Comparison of ENCODE assay signal across 16 cellular contexts in the genomic region with DNA sequence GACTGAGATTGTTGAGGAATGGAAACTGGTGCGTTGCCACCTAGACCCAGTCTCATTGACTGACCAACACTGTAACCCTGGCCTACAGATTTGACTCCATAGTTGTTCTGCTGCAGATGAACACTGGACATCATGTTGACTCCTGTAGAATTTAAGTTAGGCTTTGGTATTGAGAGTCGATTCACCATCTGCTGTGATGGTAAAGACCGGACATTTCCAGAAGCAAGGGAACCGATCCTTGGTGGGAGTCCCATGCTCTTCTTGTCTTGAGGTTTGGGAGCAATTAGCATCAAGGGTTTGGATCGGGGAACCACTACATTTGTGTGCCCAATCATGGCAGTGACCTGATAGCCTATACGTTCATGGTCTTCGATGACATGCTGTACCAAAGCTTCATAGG. TPM values are rescaled to one million over a fixed set of nuclear protein-coding genes. Genes with fewer than 3 reads are reported as not detected.
DNase-seq lines count a peak whose midpoint lies in the region; ATAC-seq, FAIRE-seq and TF ChIP-seq lines count a peak whose summit lies in the region.
"Had no signal": no experiment of that assay in that cellular context is flagged by ENCODE, and none has a peak within 500 bp of the region (broad histone marks: within the 10 kb centered on the region; RNA-seq: fewer than 3 reads in every experiment).

No MANE protein-coding gene starts in this region.

- H3K27ac Mint-ChIP-seq in IgD-negative memory B cell: peak overlapping the region in 2 of 3 donors; percentile 54 to 83

- H3K4me1 Mint-ChIP-seq in IgD-negative memory B cell: peaks cover 12 to 21% (median 19%) of the 10 kb centered on the region in 3 donors

- TF ChIP-seq RAD21 in HepG2 (CRISPR knock-in tag; IDR thresholded peaks at IDR 0.05): no peak
- TF ChIP-seq RAD21 in K562 (CRISPR knock-in tag; conservative IDR thresholded peaks at IDR 0.05 in 1 of 2, IDR thresholded peaks at IDR 0.05 in 1 of 2): no peak

- H3K4me2 ChIP-seq in HepG2 (ENCODE audit: low read depth, low read length) (no peak overlapping the region), K562 (ENCODE audit: insufficient read depth, low read length) (no peak overlapping the region)

- BruUV-seq in HepG2 (replicated peaks; lab: Mats Ljungman, UMichigan) (no TSS peak), K562 (replicated peaks; lab: Mats Ljungman, UMichigan) (no TSS peak)

- H3K36me3 Mint-ChIP-seq in IgD-negative memory B cell: peaks cover 4% of the 10 kb centered on the region

- H4K20me1 ChIP-seq in HepG2 (ENCODE audit: insufficient read depth, low read length): peaks cover 3% of the 10 kb centered on the region; the same call in 1 of the 2 replicates
- peaks cover 6% of the 10 kb centered on the region; the same call in 1 of the 2 replicates for H4K20me1 ChIP-seq in K562 (replicated peaks; ENCODE audit: control insufficient read depth, insufficient read depth, low read length)

- no peaks in the 10 kb centered on the region for H3K27me3 Mint-ChIP-seq in IgD-negative memory B cell

- H3K79me2 ChIP-seq in HepG2 (ENCODE audit: insufficient read depth, low read length) (no peaks in the 10 kb centered on the region), K562 (ENCODE audit: control insufficient read depth, insufficient read depth, low read length) (peaks cover 11% of the 10 kb centered on the region; the same call in 1 of the 3 replicates)

- intact Hi-C loops in HepG2 (cut with micrococcal nuclease; ENCODE audit: unreplicated experiment) (loop anchor here (2.0 kb wide), 1 partner anchor 37 kb away; no protein-coding TSS in a partner anchor), right lobe of liver (cut with DNase I) (no loop called here), K562 (cut with micrococcal nuclease) (no loop called here)

- TF ChIP-seq CTCF in HepG2 (CRISPR knock-in tag; IDR thresholded peaks at IDR 0.05) (no peak), right lobe of liver (IDR thresholded peaks at IDR 0.05) (no peak), K562 (IDR thresholded peaks at IDR 0.05 in 2 of 3, conservative IDR thresholded peaks at IDR 0.05 in 1 of 3; ENCODE audit: insufficient read depth in 2 of 3, low read depth in 1 of 3, low read length in 3 of 3) (no peak)

- H2AFZ ChIP-seq in HepG2 (ENCODE audit: low read length) (no peak overlapping the region), K562 (ENCODE audit: low read depth, low read length) (no peak overlapping the region)

- H3K27ac ChIP-seq in HepG2 (ENCODE audit: extremely low read length, insufficient read depth, low read length): no peak overlapping the region
- no peak overlapping the region for H3K27ac ChIP-seq in right lobe of liver
- H3K27ac ChIP-seq in K562 (ENCODE audit: extremely low read depth, low read depth, low read length): no peak overlapping the region

- ATAC-seq in HepG2 (no peak), right lobe of liver (no peak), K562 (no peak), HG03196 (IDR thresholded peaks at IDR 0.05; ENCODE audit: unreplicated experiment) (no peak), GM18502 (IDR thresholded peaks at IDR 0.05; ENCODE audit: poor library complexity, unreplicated experiment) (no peak), HG03442 (IDR thresholded peaks at IDR 0.05; ENCODE audit: unreplicated experiment) (no peak)

- no peaks in the 10 kb centered on the region for H3K27me3 ChIP-seq in HepG2 (ENCODE audit: control insufficient read depth in 1 of 2, insufficient read depth in 2 of 2, low read length in 2 of 2)
- H3K27me3 ChIP-seq in right lobe of liver: no peaks in the 10 kb centered on the region
- no peaks in the 10 kb centered on the region for H3K27me3 ChIP-seq in K562 (ENCODE audit: control insufficient read depth in 2 of 2, insufficient read depth in 2 of 2, low read length in 2 of 2)

- no peaks in the 10 kb centered on the region for H3K9me1 ChIP-seq in K562 (ENCODE audit: control insufficient read depth, insufficient read depth, low read length)

- FAIRE-seq in HepG2 (lab: Jason Lieb, UNC): no peak
- no peak for FAIRE-seq in K562 (lab: Jason Lieb, UNC)

- H3K36me3 ChIP-seq in HepG2 (replicated peaks in 1 of 2; ENCODE audit: control insufficient read depth in 1 of 2, insufficient read depth in 2 of 2, low read length in 2 of 2): peaks cover 29 to 70% of the 10 kb centered on the region in 2 experiments
- H3K36me3 ChIP-seq in right lobe of liver: peaks cover 0 to 51% (median 15%) of the 10 kb centered on the region in 4 donors
- H3K36me3 ChIP-seq in K562 (ENCODE audit: control insufficient read depth, insufficient read depth, low read length): peaks cover 92% of the 10 kb centered on the region

- DNase-seq in HepG2 (ENCODE audit: low spot score): no peak
- no peak for DNase-seq in right lobe of liver
- no peak for DNase-seq in K562 (ENCODE audit: extremely low read depth in 1 of 4, low spot score in 3 of 4)
- DNase-seq in ureter (ENCODE audit: low spot score): peak; percentile 24
- DNase-seq: DMS53; GOT3; NCI-H1105 treated with DMSO at 0.1 percent for 48 hours; NCI-H1694 treated with DMSO at 0.1 percent for 48 hours; NCI-H446; NK-92 treated with Interleukin-12 subunit alpha and Interleukin-12 subunit beta, amount 100 ng/mL, for 24 hours; RPMI8226; SIG-M5 had no signal

- H3K4me1 ChIP-seq in HepG2 (ENCODE audit: insufficient read depth, low read length) (peaks cover 26% of the 10 kb centered on the region), right lobe of liver (peaks cover 0 to 11% (median 4%) of the 10 kb centered on the region in 4 donors), K562 (replicated peaks in 1 of 2; ENCODE audit: control insufficient read depth in 2 of 2, insufficient read depth in 2 of 2, low read length in 2 of 2) (no peaks in the 10 kb centered on the region)

- H3K4me3 Mint-ChIP-seq in IgD-negative memory B cell: no peak overlapping the region

- no peak overlapping the region for H3K4me3 ChIP-seq in HepG2 (replicated peaks in 1 of 3; ENCODE audit: insufficient read depth in 1 of 3, low read depth in 2 of 3, low read length in 3 of 3)
- no peak overlapping the region for H3K4me3 ChIP-seq in right lobe of liver
- no peak overlapping the region for H3K4me3 ChIP-seq in K562

- TF ChIP-seq POLR2A in HepG2 (IDR thresholded peaks at IDR 0.05; ENCODE audit: insufficient read depth in 1 of 2, low read depth in 2 of 2, low read length in 2 of 2): no peak
- no peak for TF ChIP-seq POLR2A in right lobe of liver (IDR thresholded peaks at IDR 0.05)
- TF ChIP-seq POLR2A in K562 (conservative IDR thresholded peaks at IDR 0.05): 0 out of 2 replicates have a peak, but pooled peaks have one; percentile 18

- POLR2A ChIA-PET in HepG2 (lab: Yijun Ruan, JAX): no interaction called here
- POLR2A ChIA-PET in K562 (lab: Yijun Ruan, JAX): interaction anchor here (0.5 to 0.9 kb wide), 2 partner anchors 10 to 792 kb away, joined by 3 read pairs; no protein-coding TSS in a partner anchor

- in situ Hi-C loops in HepG2 (cut with HindIII; ENCODE audit: extremely low pct_ligation_motif_present, low pct_unique_long_range_greater_than_20kb) (no loop called here), K562 (cut with MboI) (no loop called here)

- CTCF ChIA-PET in HepG2 (lab: Yijun Ruan, JAX; ENCODE audit: low intra/inter-chr PET ratio, low total read pairs) (no interaction called here), K562 (lab: Yijun Ruan, JAX; ENCODE audit: low intra/inter-chr PET ratio) (no interaction called here)

- H3K9ac ChIP-seq in HepG2 (ENCODE audit: insufficient read depth, low read depth, low read length) (no peak overlapping the region), K562 (ENCODE audit: insufficient read depth in 1 of 2, low read depth in 2 of 2, low read length in 2 of 2) (no peak overlapping the region)

- TF ChIP-seq EP300 in HepG2 (IDR thresholded peaks at IDR 0.05; ENCODE audit: low read depth in 2 of 2, low read length in 2 of 2): no peak
- TF ChIP-seq EP300 in HepG2 (CRISPR knock-in tag; IDR thresholded peaks at IDR 0.05; ENCODE audit: borderline replicate concordance): no peak
- TF ChIP-seq EP300 in K562 (IDR thresholded peaks at IDR 0.05; ENCODE audit: low read length): no peak

- WGBS in HepG2 (ENCODE audit: low lambda C conversion rate): 95% methylated on average over 7 of the region's 7 CpGs
- whole genome bisulfite sequencing in right lobe of liver (ENCODE audit: insufficient coverage, low coverage, low lambda C conversion rate, missing lambda C conversion rate): 96% methylated on average over 5 of the region's 7 CpGs
- WGBS in K562 (ENCODE audit: insufficient coverage, low coverage, missing lambda C conversion rate): 97% methylated on average over 7 of the region's 7 CpGs

- H3K9me3 Mint-ChIP-seq in IgD-negative memory B cell: no peaks in the 10 kb centered on the region

- no peaks in the 10 kb centered on the region for H3K9me3 ChIP-seq in HepG2 (ENCODE audit: low read length)
- no peaks in the 10 kb centered on the region for H3K9me3 ChIP-seq in right lobe of liver
- no peaks in the 10 kb centered on the region for H3K9me3 ChIP-seq in K562 (replicated peaks; ENCODE audit: control insufficient read depth, insufficient read depth, low read depth, low read length)

RNA-seq across cellular contexts. Expression of a gene that starts 37.6 kb away (rescaled TPM):
- total RNA-seq in HepG2 (2016; rRNA removed; fragmentation: Illumina TruSeq; extraction: Trizol) (21.5 and 60.7 TPM in 2 replicates), right lobe of liver (10 to 100 TPM; 19.8 to 25.9 (median 23.1) TPM), K562 (2014; rRNA removed) (17.8 and 18.7 TPM in 2 replicates), K562 (2014; rRNA removed; fragmentation: Illumina TruSeq; extraction: Trizol) (24.5 and 26.1 TPM in 2 replicates), K562 (2015; rRNA removed; fragmentation: Illumina TruSeq; extraction: Trizol) (20.7 and 25.0 TPM in 2 replicates), K562 (2021) (52.2 and 59.9 TPM in 2 replicates), ureter (127 TPM)
- total RNA-seq in HepG2 (2016; cell fraction: cytosol; rRNA removed; fragmentation: Illumina TruSeq; extraction: Trizol; ENCODE audit: low read depth): 3.6 and 4.4 TPM in 2 replicates
- 17.8 and 59.9 TPM in 2 replicates for total RNA-seq in HepG2 (2016; cell fraction: insoluble cytoplasmic fraction; rRNA removed; fragmentation: Illumina TruSeq; extraction: Trizol)
- total RNA-seq in HepG2 (2016; cell fraction: membrane; rRNA removed; fragmentation: Illumina TruSeq; extraction: Trizol): 20.1 and 20.5 TPM in 2 replicates
- 51.3 and 55.1 TPM in 2 replicates for total RNA-seq in HepG2 (2016; cell fraction: nucleus; rRNA removed; fragmentation: Illumina TruSeq; extraction: Trizol)
- polyA plus RNA-seq in HepG2 (2011; rRNA removed) (21.0 and 22.3 TPM in 2 replicates), IgD-negative memory B cell (10.3 TPM), K562 (2011; rRNA removed) (19.4 and 22.9 TPM in 2 replicates), K562 (2014; fragmentation: Illumina TruSeq; extraction: Trizol) (50.7 and 52.0 TPM in 2 replicates), K562 (2014; fragmentation: Nextera tagmentation; extraction: Ambion mirVana) (10 to 100 TPM; 25.3 to 40.0 TPM), K562 (2014; rRNA removed) (20.9 and 26.0 TPM in 2 replicates)
- polyA plus RNA-seq in HepG2 (2011; cell fraction: cytosol; rRNA removed): 11.3 and 19.3 TPM in 2 replicates
- 30.4 and 32.5 TPM in 2 replicates for polyA plus RNA-seq in HepG2 (2011; cell fraction: nucleus; rRNA removed)
- polyA plus RNA-seq in HepG2 (2012): 45.9 and 50.4 TPM in 2 replicates
- 2.9 and 3.3 TPM in 2 replicates for polyA plus RNA-seq in HepG2 (2016; cell fraction: cytosol; fragmentation: Illumina TruSeq; extraction: Trizol; ENCODE audit: low read depth)
- polyA plus RNA-seq in HepG2 (2016; cell fraction: insoluble cytoplasmic fraction; fragmentation: Illumina TruSeq; extraction: Trizol; ENCODE audit: low read depth): 57.9 and 63.1 TPM in 2 replicates
- 8.8 and 9.4 TPM in 2 replicates for polyA plus RNA-seq in HepG2 (2016; cell fraction: membrane; fragmentation: Illumina TruSeq; extraction: Trizol; ENCODE audit: low read depth)
- polyA plus RNA-seq in HepG2 (2016; cell fraction: nucleus; fragmentation: Illumina TruSeq; extraction: Trizol; ENCODE audit: insufficient read depth, low read depth): 78.5 and 79.2 TPM in 2 replicates
- polyA minus RNA-seq in HepG2 (2011; rRNA and poly(A)+ RNA removed; ENCODE audit: low replicate concordance): 22.3 and 32.8 TPM in 2 replicates
- polyA minus RNA-seq in HepG2 (2011; cell fraction: cytosol; rRNA and poly(A)+ RNA removed): 29.7 and 42.9 TPM in 2 replicates
- polyA minus RNA-seq in HepG2 (2011; cell fraction: nucleus; rRNA and poly(A)+ RNA removed): 74.0 and 91.4 TPM in 2 replicates
- 37.0 and 96.7 TPM in 2 replicates for total RNA-seq in K562 (2011; cell fraction: chromatin; rRNA removed; ENCODE audit: low replicate concordance)
- total RNA-seq in K562 (2011; cell fraction: nucleolus; rRNA removed): 22.0 and 32.6 TPM in 2 replicates
- total RNA-seq in K562 (2011; cell fraction: nucleoplasm; rRNA removed): 53.4 and 65.7 TPM in 2 replicates
- 8.7 and 15.8 TPM in 2 replicates for polyA plus RNA-seq in K562 (2011; cell fraction: cytosol; rRNA removed)
- polyA plus RNA-seq in K562 (2011; cell fraction: nucleus; rRNA removed): 28.0 and 40.0 TPM in 2 replicates
- polyA plus RNA-seq in K562 (2012): 37.3 and 38.0 TPM in 2 replicates
- 60.3 and 74.4 TPM in 2 replicates for polyA minus RNA-seq in K562 (2011; rRNA and poly(A)+ RNA removed)
- 38.7 and 40.3 TPM in 2 replicates for polyA minus RNA-seq in K562 (2011; cell fraction: cytosol; rRNA and poly(A)+ RNA removed)
- 14.8 and 28.8 TPM in 2 replicates for polyA minus RNA-seq in K562 (2011; cell fraction: nucleus; rRNA and poly(A)+ RNA removed)
